In the genomic region with DNA sequence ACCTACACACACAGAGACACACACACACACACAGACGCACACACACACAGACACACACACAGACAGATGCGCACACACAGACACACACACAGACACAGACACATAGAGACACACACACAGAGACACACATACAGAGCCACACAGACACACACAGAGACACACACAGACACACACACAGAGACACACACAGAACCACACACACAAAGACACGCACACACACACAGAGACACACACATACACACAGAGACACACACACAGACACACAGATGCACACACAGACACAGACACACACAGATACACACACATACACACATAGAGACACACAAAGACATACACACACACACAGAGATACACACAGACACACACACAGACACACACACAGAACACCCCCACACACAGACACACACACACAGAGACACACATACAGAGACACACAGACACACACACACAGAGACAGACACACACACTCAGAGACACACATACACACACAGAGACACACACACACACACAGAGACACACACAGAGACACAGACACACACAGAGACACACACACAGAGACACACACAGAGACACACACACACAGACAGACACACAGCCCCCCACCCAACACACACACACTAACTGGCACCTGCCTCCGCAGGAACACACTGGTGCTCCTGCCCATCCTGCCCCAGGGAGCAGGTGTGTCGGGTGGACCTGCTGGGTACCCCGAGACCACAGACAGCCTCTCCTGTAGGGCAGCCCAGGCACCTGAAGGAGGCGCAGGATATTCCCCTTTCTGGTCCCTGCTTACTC, we compare ENCODE assay signal across 2 cellular contexts.
TF ChIP-seq lines count a peak whose summit lies in the region.

No MANE protein-coding gene starts in this region.

TF ChIP-seq in SK-N-SH, 30 proteins besides CTCF, POLR2A, EP300 and RAD21:
- TF ChIP-seq TAF1 (IDR thresholded peaks at IDR 0.05; ENCODE audit: borderline replicate concordance, low read depth, low read length) (no peak), MEF2A (IDR thresholded peaks at IDR 0.05; ENCODE audit: borderline replicate concordance, low read depth) (no peak), TEAD4 (IDR thresholded peaks at IDR 0.05; ENCODE audit: borderline replicate concordance, insufficient read depth) (no peak), YY1 (IDR thresholded peaks at IDR 0.05; ENCODE audit: low read depth) (no peak), RFX5 (IDR thresholded peaks at IDR 0.05; ENCODE audit: low read length) (no peak)
- TF ChIP-seq, protein P1, sequence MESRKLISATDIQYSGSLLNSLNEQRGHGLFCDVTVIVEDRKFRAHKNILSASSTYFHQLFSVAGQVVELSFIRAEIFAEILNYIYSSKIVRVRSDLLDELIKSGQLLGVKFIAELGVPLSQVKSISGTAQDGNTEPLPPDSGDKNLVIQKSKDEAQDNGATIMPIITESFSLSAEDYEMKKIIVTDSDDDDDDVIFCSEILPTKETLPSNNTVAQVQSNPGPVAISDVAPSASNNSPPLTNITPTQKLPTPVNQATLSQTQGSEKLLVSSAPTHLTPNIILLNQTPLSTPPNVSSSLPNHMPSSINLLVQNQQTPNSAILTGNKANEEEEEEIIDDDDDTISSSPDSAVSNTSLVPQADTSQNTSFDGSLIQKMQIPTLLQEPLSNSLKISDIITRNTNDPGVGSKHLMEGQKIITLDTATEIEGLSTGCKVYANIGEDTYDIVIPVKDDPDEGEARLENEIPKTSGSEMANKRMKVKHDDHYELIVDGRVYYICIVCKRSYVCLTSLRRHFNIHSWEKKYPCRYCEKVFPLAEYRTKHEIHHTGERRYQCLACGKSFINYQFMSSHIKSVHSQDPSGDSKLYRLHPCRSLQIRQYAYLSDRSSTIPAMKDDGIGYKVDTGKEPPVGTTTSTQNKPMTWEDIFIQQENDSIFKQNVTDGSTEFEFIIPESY (IDR thresholded peaks at IDR 0.05; ENCODE audit: borderline replicate concordance, low read depth), result no peak
TF ChIP-seq in SK-N-SH: peak in this region for 0.

TF ChIP-seq in SK-N-SH treated with all-trans-retinoic acid at 6 μM for 48 hours, 23 proteins besides CTCF, POLR2A, EP300 and RAD21:
- TF ChIP-seq TCF4 (CRISPR knock-in tag; IDR thresholded peaks at IDR 0.05; ENCODE audit: borderline replicate concordance), result no peak
- TF ChIP-seq ZFP30 (CRISPR knock-in tag; IDR thresholded peaks at IDR 0.05), result no peak
- no peak for TF ChIP-seq BACH2 (CRISPR knock-in tag; IDR thresholded peaks at IDR 0.05; ENCODE audit: borderline replicate concordance)
- TF ChIP-seq ZC3H10 (CRISPR knock-in tag; IDR thresholded peaks at IDR 0.05), result no peak
